Comparison of ENCODE assay signal across 1 cellular context in genomic region chr1:238272145-238272544, GRCh38.
TF ChIP-seq lines count a peak whose summit lies in the region.

No MANE protein-coding gene starts in this region.

TF ChIP-seq in GM23338, 12 proteins besides CTCF, POLR2A, EP300 and RAD21 (continued from another document):
- TF ChIP-seq ZNF462 (CRISPR knock-in tag; IDR thresholded peaks at IDR 0.05), result no peak
